Comparison of ENCODE assay signal across 8 cellular contexts in the genomic region with DNA sequence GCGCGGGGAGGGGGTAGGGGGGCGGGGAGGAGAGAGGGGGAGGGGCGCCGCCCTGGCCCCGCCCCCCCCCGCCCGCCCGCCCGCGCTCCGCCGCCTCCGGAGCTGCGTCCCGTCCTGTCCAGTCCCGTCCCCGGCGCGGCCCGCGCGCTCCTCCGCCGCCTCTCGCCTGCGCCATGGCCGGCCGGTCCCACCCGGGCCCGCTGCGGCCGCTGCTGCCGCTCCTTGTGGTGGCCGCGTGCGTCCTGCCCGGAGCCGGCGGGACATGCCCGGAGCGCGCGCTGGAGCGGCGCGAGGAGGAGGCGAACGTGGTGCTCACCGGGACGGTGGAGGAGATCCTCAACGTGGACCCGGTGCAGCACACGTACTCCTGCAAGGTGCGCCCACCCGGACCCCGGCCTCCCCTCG. TPM values are rescaled to one million over a fixed set of nuclear protein-coding genes. Genes with fewer than 3 reads are reported as not detected.
DNase-seq lines count a peak whose midpoint lies in the region; ATAC-seq and TF ChIP-seq lines count a peak whose summit lies in the region.

A gene (plus strand): TSS at position 121 of the 405 bp plus-strand sequence. CDS start 53 bp downstream, at position 174.

- H3K36me3 Mint-ChIP-seq in activated T-cell treated with anti-CD3 and anti-CD28 coated beads, Interleukin-2, amount 50 U/mL, for 24 hours (ENCODE audit: low read depth): no peaks in the 10 kb centered on the region
- peaks cover 8% of the 10 kb centered on the region for H3K36me3 Mint-ChIP-seq in progenitor cell of endocrine pancreas (ENCODE audit: insufficient read depth)

- H3K27me3 ChIP-seq in BJ (ENCODE audit: control insufficient read depth, insufficient read depth, low read length): no peaks in the 10 kb centered on the region

- ATAC-seq in GM19025 (IDR thresholded peaks at IDR 0.05; ENCODE audit: low read depth, unreplicated experiment) (peak; percentile 23), HG03159 (IDR thresholded peaks at IDR 0.05; ENCODE audit: unreplicated experiment) (peak; percentile 34), Right ventricle myocardium inferior (peak; percentile 54)

- CTCF ChIA-PET in BJ (lab: Yijun Ruan, JAX): interaction anchor here (0.8 to 1.4 kb wide), 6 partner anchors 18 to 52 kb away, joined by 3 to 4 read pairs (median 3); no protein-coding TSS in a partner anchor

- H3K4me3 Mint-ChIP-seq in activated T-cell treated with anti-CD3 and anti-CD28 coated beads, Interleukin-2, amount 50 U/mL, for 24 hours: peak within 1 kb of the TSS; percentile 73
- peak within 1 kb of the TSS; percentile 72 for H3K4me3 Mint-ChIP-seq in progenitor cell of endocrine pancreas (ENCODE audit: low read depth)

- H3K4me1 Mint-ChIP-seq in activated T-cell treated with anti-CD3 and anti-CD28 coated beads, Interleukin-2, amount 50 U/mL, for 24 hours (ENCODE audit: low read depth): peaks cover 9% of the 10 kb centered on the region
- H3K4me1 Mint-ChIP-seq in progenitor cell of endocrine pancreas (ENCODE audit: low read depth): peaks cover 16% of the 10 kb centered on the region

- TF ChIP-seq CTCF in BJ (IDR thresholded peaks at IDR 0.05; ENCODE audit: insufficient read depth, low read depth, low read length) (no peak), progenitor cell of endocrine pancreas (IDR thresholded peaks at IDR 0.05; ENCODE audit: unreplicated experiment) (no peak)

- POLR2A ChIA-PET in BJ (lab: Charles Lee): interaction anchor here (0.6 kb wide), 1 partner anchor 20 kb away, joined by 5 read pairs; no protein-coding TSS in a partner anchor

- intact Hi-C loops in Right ventricle myocardium inferior (cut with DNase I): loop anchor here (5.0 kb wide), 1 partner anchor 92 kb away; no protein-coding TSS in a partner anchor

- no peak within 1 kb of the TSS for H3K27ac Mint-ChIP-seq in activated T-cell treated with anti-CD3 and anti-CD28 coated beads, Interleukin-2, amount 50 U/mL, for 24 hours
- peak within 1 kb of the TSS; percentile 33 for H3K27ac Mint-ChIP-seq in progenitor cell of endocrine pancreas

- peaks cover 11% of the 10 kb centered on the region for H3K27me3 Mint-ChIP-seq in activated T-cell treated with anti-CD3 and anti-CD28 coated beads, Interleukin-2, amount 50 U/mL, for 24 hours
- no peaks in the 10 kb centered on the region for H3K27me3 Mint-ChIP-seq in progenitor cell of endocrine pancreas

- DNase-seq in BJ (ENCODE audit: low read depth): no peak
- DNase-seq in activated T-cell treated with anti-CD3 and anti-CD28 coated beads, Interleukin-2, amount 50 U/mL, for 24 hours: peak; percentile 72
- DNase-seq in Right ventricle myocardium inferior (ENCODE audit: missing footprints): peak; percentile 79
- peak; percentile 53 for DNase-seq in progenitor cell of endocrine pancreas (ENCODE audit: low spot score, unreplicated experiment)
- DNase-seq in NCI-H1694 treated with DMSO at 0.1 percent for 48 hours (lab: John Stamatoyannopoulos, UW): no peak
- DNase-seq in stimulated activated CD4-positive, alpha-beta T cell treated with anti-CD3 and anti-CD28 coated beads, Interleukin-2, amount 100 ng/mL, for 48 hours: no peak

- H3K36me3 ChIP-seq in BJ (ENCODE audit: control insufficient read depth, insufficient read depth, low read length): peaks cover 14% of the 10 kb centered on the region

- peak within 1 kb of the TSS; percentile 78 for H3K4me3 ChIP-seq in BJ (ENCODE audit: low read depth, low read length)

- H3K9me3 Mint-ChIP-seq in activated T-cell treated with anti-CD3 and anti-CD28 coated beads, Interleukin-2, amount 50 U/mL, for 24 hours: no peaks in the 10 kb centered on the region
- H3K9me3 Mint-ChIP-seq in progenitor cell of endocrine pancreas (ENCODE audit: low read depth): peaks cover 4% of the 10 kb centered on the region

RNA-seq across cellular contexts. Expression of the gene that starts here (rescaled TPM):
- polyA plus RNA-seq in BJ (2011; rRNA removed): 32.7 and 41.2 TPM in 2 replicates
- 20.4 and 22.9 TPM in 2 replicates for polyA minus RNA-seq in BJ (2011; rRNA and poly(A)+ RNA removed)
- total RNA-seq in Right ventricle myocardium inferior (14.1 TPM), progenitor cell of endocrine pancreas (330 and 335 TPM in 2 replicates)

Comparison
In these comparisons a context has a peak if more than half of its experiments do, and no peak if none do; other contexts are left out.
1. RNA of the gene that starts here (total RNA-seq): 330 to 335 TPM in progenitor cell of endocrine pancreas; 14.1 TPM in Right ventricle myocardium inferior (single experiment); every median in the first group is over 10 times any median in the second.
2. DNase-seq: peak in activated T-cell treated with anti-CD3 and anti-CD28 coated beads, Interleukin-2, amount 50 U/mL, for 24 hours (single experiment), Right ventricle myocardium inferior (single experiment) and progenitor cell of endocrine pancreas (single experiment); none in BJ (single experiment), NCI-H1694 treated with DMSO at 0.1 percent for 48 hours (single experiment) and stimulated activated CD4-positive, alpha-beta T cell treated with anti-CD3 and anti-CD28 coated beads, Interleukin-2, amount 100 ng/mL, for 48 hours (0 of 2).
3. Peak in every context shown above with its lines, with median percentiles within 50 percentile points of each other: ATAC-seq.